In genomic region chr12:6614513-6615177, GRCh38 we compare ENCODE assay signal across 8 cellular contexts. TPM values are rescaled to one million over a fixed set of nuclear protein-coding genes. Genes with fewer than 3 reads are reported as not detected.
A peak's percentile ranks its signal among the peaks of the same experiment; 100 is the strongest.
DNase-seq lines count a peak whose midpoint lies in the region; ATAC-seq and TF ChIP-seq lines count a peak whose summit lies in the region.

No MANE protein-coding gene starts in this region.

- peak overlapping the region in 1 of 2 donors; percentile 53 for H3K4me3 ChIP-seq in testis

- H3K27me3 ChIP-seq in testis, result no peaks in the 10 kb centered on the region

- TF ChIP-seq CTCF in testis (IDR thresholded peaks at IDR 0.05), result no peak

- 56 to 59% methylated on average over 7 of the region's 7 CpGs for WGBS in testis, 2 donors

- H3K9me3 Mint-ChIP-seq in T-helper 2 cell treated with Interferon-gamma antibody and Interleukin-4, amounts not matched to agents 5 μg/mL and 100 μg/mL, for 36 hours, result no peaks in the 10 kb centered on the region

- ATAC-seq in left lobe of liver, result peak; percentile 7
- no peak for ATAC-seq in HG02970 (IDR thresholded peaks at IDR 0.05; ENCODE audit: low FRiP score, unreplicated experiment)
- no peak for ATAC-seq in GM18870 (IDR thresholded peaks at IDR 0.05; ENCODE audit: unreplicated experiment)

- H3K9me3 ChIP-seq in testis, result no peaks in the 10 kb centered on the region

- H3K27me3 Mint-ChIP-seq in T-helper 2 cell treated with Interferon-gamma antibody and Interleukin-4, amounts not matched to agents 5 μg/mL and 100 μg/mL, for 36 hours (ENCODE audit: low read depth), result no peaks in the 10 kb centered on the region

- peaks cover 41% of the 10 kb centered on the region for H3K4me1 Mint-ChIP-seq in T-helper 2 cell treated with Interferon-gamma antibody and Interleukin-4, amounts not matched to agents 5 μg/mL and 100 μg/mL, for 36 hours (ENCODE audit: low read depth)

- peak overlapping the region; percentile 85 to 88 for H3K27ac ChIP-seq in testis

- peaks cover 2% of the 10 kb centered on the region for H3K36me3 Mint-ChIP-seq in T-helper 2 cell treated with Interferon-gamma antibody and Interleukin-4, amounts not matched to agents 5 μg/mL and 100 μg/mL, for 36 hours (ENCODE audit: low read depth)

- intact Hi-C loops in testis (cut with DNase I; ENCODE audit: low total_unique reads), result no loop called here

- TF ChIP-seq POLR2A in testis (IDR thresholded peaks at IDR 0.05), result no peak

- no peaks in the 10 kb centered on the region for H3K36me3 ChIP-seq in testis (ENCODE audit: low read depth, missing control alignments)

- H3K4me3 Mint-ChIP-seq in T-helper 2 cell treated with Interferon-gamma antibody and Interleukin-4, amounts not matched to agents 5 μg/mL and 100 μg/mL, for 36 hours, result no peak overlapping the region

- H3K27ac Mint-ChIP-seq in T-helper 2 cell treated with Interferon-gamma antibody and Interleukin-4, amounts not matched to agents 5 μg/mL and 100 μg/mL, for 36 hours, result peak overlapping the region; percentile 38

- peaks cover 28% of the 10 kb centered on the region for H3K4me1 ChIP-seq in testis

- no peak for DNase-seq in T-helper 2 cell treated with Interferon-gamma antibody and Interleukin-4, amounts not matched to agents 5 μg/mL and 100 μg/mL, for 36 hours (ENCODE audit: low spot score)
- DNase-seq in T-helper 2 cell, result no peak
- DNase-seq in amniotic epithelial cell (ENCODE audit: low read depth), result peak; percentile 21
- no peak for DNase-seq in left lobe of liver (ENCODE audit: low spot score)
- no peak for DNase-seq in testis
- DNase-seq in NCI-H1105 (lab: John Stamatoyannopoulos, UW), result no peak

RNA-seq across cellular contexts. Expression of gene CHD4, which starts 7.5 kb away (rescaled TPM):
- total RNA-seq in left lobe of liver (87.3 TPM), testis (100 to 1,000 TPM; 314 to 328 TPM)
- 160 TPM for polyA plus RNA-seq in testis (ENCODE audit: insufficient read depth, low read depth, low replicate concordance)

RNA-seq across cellular contexts. Expression of gene LPAR5, which starts 21.1 kb away (rescaled TPM):
- 0.88 TPM for total RNA-seq in left lobe of liver
- total RNA-seq in testis, result 1 to 10 TPM; 1.5 to 2.4 TPM
- 3.1 TPM for polyA plus RNA-seq in testis (ENCODE audit: insufficient read depth, low read depth, low replicate concordance)

RNA-seq across cellular contexts. Expression of gene ACRBP, which starts 32.6 kb away (rescaled TPM):
- total RNA-seq in left lobe of liver (3.2 TPM), testis (100 to 1,000 TPM; 172 to 241 TPM)
- 715 TPM for polyA plus RNA-seq in testis (ENCODE audit: insufficient read depth, low read depth, low replicate concordance)

RNA-seq across cellular contexts. Expression of gene NOP2, which starts 46.6 kb away (rescaled TPM):
- total RNA-seq in left lobe of liver (14.9 TPM), testis (10 to 100 TPM; 51.8 to 60.3 TPM)
- 38.6 TPM for polyA plus RNA-seq in testis (ENCODE audit: insufficient read depth, low read depth, low replicate concordance)

RNA-seq across cellular contexts. Expression of gene ING4, which starts 48.3 kb away (rescaled TPM):
- total RNA-seq in left lobe of liver, result 14.4 TPM
- 10 to 100 TPM; 58.3 to 63.0 TPM for total RNA-seq in testis
- 48.1 TPM for polyA plus RNA-seq in testis (ENCODE audit: insufficient read depth, low read depth, low replicate concordance)

Comparison
In these comparisons a context has a peak if more than half of its experiments do, and no peak if none do; other contexts are left out.
1. RNA of gene ACRBP, which starts 32.6 kb away (total RNA-seq): 172 to 241 TPM in testis; 3.2 TPM in left lobe of liver (single experiment); every median in the first group is over 10 times any median in the second.